15 cellular contexts compared by ENCODE assay signal in genomic region chr2:177606636-177607035, GRCh38.
DNase-seq lines count a peak whose midpoint lies in the region; ATAC-seq, FAIRE-seq and TF ChIP-seq lines count a peak whose summit lies in the region.
"Had no signal": no experiment of that assay in that cellular context is flagged by ENCODE, and none has a peak within 500 bp of the region (broad histone marks: within the 10 kb centered on the region; RNA-seq: fewer than 3 reads in every experiment).

No MANE protein-coding gene starts in this region.

- H3K4me1 ChIP-seq in HepG2 (ENCODE audit: insufficient read depth, low read length) (peaks cover 53% of the 10 kb centered on the region), right lobe of liver (peaks cover 0 to 9% (median 0%) of the 10 kb centered on the region in 4 donors), heart left ventricle (peaks cover 0 to 7% (median 0%) of the 10 kb centered on the region in 12 donors)

- ATAC-seq in HepG2 (no peak), right lobe of liver (no peak), GM19351 (IDR thresholded peaks at IDR 0.05; ENCODE audit: unreplicated experiment) (no peak), heart left ventricle (no peak)
- ATAC-seq: esophagus mucosa had no signal

- 62% methylated on average over 7 of the region's 7 CpGs for WGBS in HepG2 (ENCODE audit: low lambda C conversion rate)
- 72% methylated on average over 7 of the region's 7 CpGs for WGBS in right lobe of liver (ENCODE audit: insufficient coverage, low coverage, low lambda C conversion rate, missing lambda C conversion rate)
- 60 to 62% (median 62%) methylated on average over 7 of the region's 7 CpGs for WGBS in heart left ventricle, 4 donors

- peaks cover 9% of the 10 kb centered on the region for H3K9me3 Mint-ChIP-seq in type B pancreatic cell

- peak overlapping the region; percentile 20 for H3K27ac Mint-ChIP-seq in type B pancreatic cell
- H3K27ac Mint-ChIP-seq: activated naive CD8-positive, alpha-beta T cell had no signal

- H3K4me1 Mint-ChIP-seq in type B pancreatic cell (ENCODE audit: unreplicated experiment), result peaks cover 43% of the 10 kb centered on the region

- no TSS peak for BruUV-seq in HepG2 (replicated peaks; lab: Mats Ljungman, UMichigan)

- FAIRE-seq in HepG2 (lab: Jason Lieb, UNC) (no peak), urothelium cell line (lab: Jason Lieb, UNC) (no peak)
- FAIRE-seq: colon had no signal

- no peak overlapping the region for H3K9ac ChIP-seq in HepG2 (ENCODE audit: insufficient read depth, low read depth, low read length)

- H3K36me3 ChIP-seq in HepG2 (replicated peaks in 1 of 2; ENCODE audit: control insufficient read depth in 1 of 2, insufficient read depth in 2 of 2, low read length in 2 of 2) (no peaks in the 10 kb centered on the region), right lobe of liver (no peaks in the 10 kb centered on the region), heart left ventricle (no peaks in the 10 kb centered on the region)
- H3K36me3 ChIP-seq: transverse colon had no signal

- peak overlapping the region; percentile 30 for H3K4me3 Mint-ChIP-seq in type B pancreatic cell
- H3K4me3 Mint-ChIP-seq: activated naive CD8-positive, alpha-beta T cell had no signal

- POLR2A ChIA-PET in HepG2 (lab: Yijun Ruan, JAX), result no interaction called here

- in situ Hi-C loops in HepG2 (cut with HindIII; ENCODE audit: extremely low pct_ligation_motif_present, low pct_unique_long_range_greater_than_20kb), result loop anchor here (10.0 kb wide), 2 partner anchors 112 to 272 kb away; no protein-coding TSS in a partner anchor

- no peak for TF ChIP-seq EP300 in HepG2 (IDR thresholded peaks at IDR 0.05; ENCODE audit: low read depth in 2 of 2, low read length in 2 of 2)
- TF ChIP-seq EP300 in HepG2 (CRISPR knock-in tag; IDR thresholded peaks at IDR 0.05; ENCODE audit: borderline replicate concordance), result no peak

- peak overlapping the region; percentile 48 for H2AFZ ChIP-seq in HepG2 (ENCODE audit: low read length)

- H3K36me3 Mint-ChIP-seq in type B pancreatic cell, result peaks cover 7% of the 10 kb centered on the region

- TF ChIP-seq CTCF in HepG2 (CRISPR knock-in tag; IDR thresholded peaks at IDR 0.05), result no peak
- TF ChIP-seq CTCF in right lobe of liver (IDR thresholded peaks at IDR 0.05), result no peak
- no peak for TF ChIP-seq CTCF in type B pancreatic cell (conservative IDR thresholded peaks at IDR 0.05)
- no peak for TF ChIP-seq CTCF in heart left ventricle (IDR thresholded peaks at IDR 0.05)

- no peak overlapping the region for H3K27ac ChIP-seq in HepG2 (ENCODE audit: extremely low read length, insufficient read depth, low read length)
- no peak overlapping the region for H3K27ac ChIP-seq in right lobe of liver
- no peak overlapping the region for H3K27ac ChIP-seq in heart left ventricle
- H3K27ac ChIP-seq: transverse colon had no signal

- no peaks in the 10 kb centered on the region for H3K79me2 ChIP-seq in HepG2 (ENCODE audit: insufficient read depth, low read length)

- H3K9me3 ChIP-seq in HepG2 (ENCODE audit: low read length) (no peaks in the 10 kb centered on the region), right lobe of liver (no peaks in the 10 kb centered on the region), heart left ventricle (no peaks in the 10 kb centered on the region)
- H3K9me3 ChIP-seq: transverse colon had no signal

- intact Hi-C loops in HepG2 (cut with micrococcal nuclease; ENCODE audit: unreplicated experiment), result no loop called here
- intact Hi-C loops in right lobe of liver (cut with DNase I), result loop anchor here in 1 of 2 donors (10.0 kb wide), 1 partner anchor 272 kb away; no protein-coding TSS in a partner anchor
- intact Hi-C loops in heart left ventricle (cut with DNase I), result loop anchor here (10.0 kb wide), 6 partner anchors 112 to 442 kb away; partner anchors contain the start of gene AGPS (in 1 of the 10)

- peak overlapping the region; percentile 13; the same call in 1 of the 2 replicates for H3K4me2 ChIP-seq in HepG2 (ENCODE audit: low read depth, low read length)

- H3K27me3 Mint-ChIP-seq in type B pancreatic cell, result no peaks in the 10 kb centered on the region

- no peak for DNase-seq in HepG2 (ENCODE audit: low spot score)
- DNase-seq in right lobe of liver, result no peak
- DNase-seq in SK-N-DZ (ENCODE audit: low spot score), result peak; percentile 21
- peak; percentile 17 for DNase-seq in fibroblast of peridontal ligament (ENCODE audit: extremely low read depth)
- DNase-seq in type B pancreatic cell (ENCODE audit: extremely low spot score, unreplicated experiment), result no peak
- no peak for DNase-seq in urothelium cell line (ENCODE audit: low spot score)
- DNase-seq in heart left ventricle, result no peak
- DNase-seq: KBM-7, NCI-H1436, nucleus accumbens, transverse colon had no signal

- H3K4me3 ChIP-seq in HepG2 (replicated peaks in 1 of 3; ENCODE audit: insufficient read depth in 1 of 3, low read depth in 2 of 3, low read length in 3 of 3) (no peak overlapping the region), right lobe of liver (no peak overlapping the region), heart left ventricle (no peak overlapping the region)
- H3K4me3 ChIP-seq: transverse colon had no signal

- no peak for TF ChIP-seq RAD21 in HepG2 (CRISPR knock-in tag; IDR thresholded peaks at IDR 0.05)

- no peak for TF ChIP-seq POLR2A in HepG2 (IDR thresholded peaks at IDR 0.05; ENCODE audit: insufficient read depth in 1 of 2, low read depth in 2 of 2, low read length in 2 of 2)
- no peak for TF ChIP-seq POLR2A in right lobe of liver (IDR thresholded peaks at IDR 0.05)
- no peak for TF ChIP-seq POLR2A in heart left ventricle (IDR thresholded peaks at IDR 0.05)

- CTCF ChIA-PET in HepG2 (lab: Yijun Ruan, JAX; ENCODE audit: low intra/inter-chr PET ratio, low total read pairs), result no interaction called here

- H4K20me1 ChIP-seq in HepG2 (ENCODE audit: insufficient read depth, low read length), result no peaks in the 10 kb centered on the region

- no peaks in the 10 kb centered on the region; a peak in 1 of 5 replicates for H3K27me3 ChIP-seq in HepG2 (ENCODE audit: control insufficient read depth in 1 of 2, insufficient read depth in 2 of 2, low read length in 2 of 2)
- no peaks in the 10 kb centered on the region for H3K27me3 ChIP-seq in right lobe of liver
- no peaks in the 10 kb centered on the region for H3K27me3 ChIP-seq in heart left ventricle
- H3K27me3 ChIP-seq: transverse colon had no signal

TF ChIP-seq in HepG2, 621 proteins besides CTCF, POLR2A, EP300 and RAD21:
- TF ChIP-seq ZFP36 (IDR thresholded peaks at IDR 0.05; ENCODE audit: borderline replicate concordance, low read depth, low read length, partially characterized antibody), result no peak
- TF ChIP-seq, protein P1, sequence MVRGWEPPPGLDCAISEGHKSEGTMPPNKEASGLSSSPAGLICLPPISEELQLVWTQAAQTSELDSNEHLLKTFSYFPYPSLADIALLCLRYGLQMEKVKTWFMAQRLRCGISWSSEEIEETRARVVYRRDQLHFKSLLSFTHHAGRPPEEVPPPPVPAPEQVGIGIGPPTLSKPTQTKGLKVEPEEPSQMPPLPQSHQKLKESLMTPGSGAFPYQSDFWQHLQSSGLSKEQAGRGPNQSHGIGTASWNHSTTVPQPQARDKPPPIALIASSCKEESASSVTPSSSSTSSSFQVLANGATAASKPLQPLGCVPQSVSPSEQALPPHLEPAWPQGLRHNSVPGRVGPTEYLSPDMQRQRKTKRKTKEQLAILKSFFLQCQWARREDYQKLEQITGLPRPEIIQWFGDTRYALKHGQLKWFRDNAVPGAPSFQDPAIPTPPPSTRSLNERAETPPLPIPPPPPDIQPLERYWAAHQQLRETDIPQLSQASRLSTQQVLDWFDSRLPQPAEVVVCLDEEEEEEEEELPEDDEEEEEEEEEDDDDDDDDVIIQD (CRISPR knock-in tag; IDR thresholded peaks at IDR 0.05; ENCODE audit: low read depth), result peak; percentile 40; the same call in 1 of the 2 replicates

Comparison
In these comparisons a context has a peak if more than half of its experiments do, and no peak if none do; other contexts are left out.
1. DNase-seq: peak in SK-N-DZ (single experiment) and fibroblast of peridontal ligament (single experiment); none in HepG2 (single experiment), right lobe of liver (0 of 3), type B pancreatic cell (single experiment), urothelium cell line (single experiment) and heart left ventricle (0 of 5).